In genomic region chr2:10900216-10901109, GRCh38 we compare ENCODE assay signal across 9 cellular contexts. TPM values are rescaled to one million over a fixed set of nuclear protein-coding genes. Genes with fewer than 3 reads are reported as not detected.
DNase-seq lines count a peak whose midpoint lies in the region; ATAC-seq and TF ChIP-seq lines count a peak whose summit lies in the region.
"Had no signal": no experiment of that assay in that cellular context is flagged by ENCODE, and none has a peak within 500 bp of the region (broad histone marks: within the 10 kb centered on the region; RNA-seq: fewer than 3 reads in every experiment).

No MANE protein-coding gene starts in this region.

- no peaks in the 10 kb centered on the region for H4K20me1 ChIP-seq in H9 (ENCODE audit: control insufficient read depth, insufficient read depth, insufficient read length)
- H4K20me1 ChIP-seq in PC-3 (ENCODE audit: low read length) = no peaks in the 10 kb centered on the region

- no peak overlapping the region for H3K18ac ChIP-seq in H9 (ENCODE audit: insufficient read length, low read depth, low read length)

- no peak overlapping the region for H2BK15ac ChIP-seq in H9 (ENCODE audit: low read depth, low read length)

- peaks cover 2 to 14% (median 9%) of the 10 kb centered on the region in 3 experiments; a peak in 6 of 7 replicates for H3K36me3 Mint-ChIP-seq in H9 (ENCODE audit: insufficient read depth in 1 of 3, low read depth in 3 of 3)

- H3K4me1 ChIP-seq in H9 (ENCODE audit: insufficient read depth, low read length) = no peaks in the 10 kb centered on the region
- H3K4me1 ChIP-seq in PC-3 (ENCODE audit: insufficient read depth, low read length) = peaks cover 15% of the 10 kb centered on the region
- no peaks in the 10 kb centered on the region for H3K4me1 ChIP-seq in uterus

- no peak overlapping the region for H2BK20ac ChIP-seq in H9 (ENCODE audit: low read depth, low read length, poor library complexity, severe bottlenecking)

- ATAC-seq in PC-3 = peak; percentile 83
- no peak for ATAC-seq in GM19467 (IDR thresholded peaks at IDR 0.05; ENCODE audit: unreplicated experiment)

- TF ChIP-seq POLR2A in uterus (IDR thresholded peaks at IDR 0.05) = no peak

- H2AFZ ChIP-seq in H9 (ENCODE audit: low read length) (no peak overlapping the region), PC-3 (ENCODE audit: low read length) (0 out of 2 replicates have a peak overlapping the region, but pooled peaks have one; percentile 18)

- H3F3A ChIP-seq in PC-3 (ENCODE audit: low read length, unreplicated experiment) = no peaks in the 10 kb centered on the region

- POLR2A ChIA-PET in PC-3 (lab: Charles Lee; ENCODE audit: unreplicated experiment) = no interaction called here

- no peaks in the 10 kb centered on the region for H3K79me1 ChIP-seq in H9 (ENCODE audit: insufficient read depth, low read depth, low read length, poor library complexity, severe bottlenecking)

- H3K23ac ChIP-seq in H9 (ENCODE audit: insufficient read length, low read depth, low read length) = no peak overlapping the region

- H2BK12ac ChIP-seq in H9 (ENCODE audit: insufficient read length, low read depth, low read length) = no peak overlapping the region

- H3K4me2 ChIP-seq in H9 (ENCODE audit: insufficient read depth, insufficient read length, low read length) = no peak overlapping the region
- H3K4me2 ChIP-seq in PC-3 (ENCODE audit: low read length) = peak overlapping the region; percentile 46; the same call in 1 of the 2 replicates

- H4K8ac ChIP-seq in H9 (replicated peaks; ENCODE audit: insufficient read length, low read depth, low read length) = no peak overlapping the region

- H3K79me2 ChIP-seq in H9 (ENCODE audit: insufficient read depth, low read length) = no peaks in the 10 kb centered on the region
- no peaks in the 10 kb centered on the region for H3K79me2 ChIP-seq in PC-3 (ENCODE audit: low read length)

- peaks cover 19 to 23% of the 10 kb centered on the region in 2 experiments for H3K9me3 Mint-ChIP-seq in H9

- no peaks in the 10 kb centered on the region for H3K9me3 ChIP-seq in H9 (ENCODE audit: control insufficient read depth, low read depth, low read length)
- H3K9me3 ChIP-seq in PC-3 (ENCODE audit: low read length) = no peaks in the 10 kb centered on the region
- no peaks in the 10 kb centered on the region for H3K9me3 ChIP-seq in uterus

- H2BK5ac ChIP-seq in H9 (ENCODE audit: insufficient read length, low read length) = no peak overlapping the region

- H3K4me3 ChIP-seq in PC-3 (ENCODE audit: low read length) (no peak overlapping the region), foreskin fibroblast (ENCODE audit: low read depth in 1 of 2, low read length in 2 of 2) (no peak overlapping the region), uterus (no peak overlapping the region)

- no peaks in the 10 kb centered on the region for H3K36me3 ChIP-seq in PC-3 (ENCODE audit: low read depth, low read length)
- H3K36me3 ChIP-seq in uterus = no peaks in the 10 kb centered on the region

- H3K27me3 ChIP-seq in H9 (ENCODE audit: insufficient read depth, low read length) (no peaks in the 10 kb centered on the region), PC-3 (ENCODE audit: low read length) (no peaks in the 10 kb centered on the region), uterus (no peaks in the 10 kb centered on the region)

- no peaks in the 10 kb centered on the region for H3K9me2 ChIP-seq in PC-3 (replicated peaks; ENCODE audit: low read length)

- no peak overlapping the region for H4K5ac ChIP-seq in H9 (ENCODE audit: insufficient read length, low read depth, low read length)

- DNase-seq in AML-193 (lab: John Stamatoyannopoulos, UW) (peak; percentile 70 to 72), H9 (no peak), PC-3 (peak; percentile 74), foreskin fibroblast (no peak), uterus (no peak), NCI-H1417 treated with DMSO at 0.1 percent for 48 hours (lab: John Stamatoyannopoulos, UW) (no peak), NK-92 (lab: John Stamatoyannopoulos, UW; ENCODE audit: unreplicated experiment) (no peak)

- no CpG with 5 or more reads among the region's 10 CpGs for WGBS in H9 (ENCODE audit: extremely low coverage, insufficient read length, low lambda C conversion rate)

- H2BK120ac ChIP-seq in H9 (ENCODE audit: low read depth, low read length, poor library complexity, severe bottlenecking) = no peak overlapping the region

- H3K27ac Mint-ChIP-seq in H9 = no peak overlapping the region

- intact Hi-C loops in PC-3 (cut with micrococcal nuclease) (loop anchor here (1.0 kb wide), 1 partner anchor 65 kb away; no protein-coding TSS in a partner anchor), uterus (cut with DNase I; ENCODE audit: low total_unique reads) (no loop called here)

- no peak overlapping the region for H3K56ac ChIP-seq in H9 (ENCODE audit: insufficient read length, low read depth, low read length)

- H3K4me3 Mint-ChIP-seq in H9 = no peak overlapping the region

- H2AK5ac ChIP-seq in H9 (ENCODE audit: insufficient read length, low read length) = no peak overlapping the region

- CTCF ChIA-PET in PC-3 (lab: Charles Lee) = interaction anchor here (0.5 to 2.0 kb wide), 5 partner anchors 10 to 69 kb away, joined by 5 to 11 read pairs (median 11); partner anchors contain the start of gene KCNF1

- no peaks in the 10 kb centered on the region for H3K23me2 ChIP-seq in H9 (ENCODE audit: insufficient read length, low read depth, low read length, poor library complexity, severe bottlenecking)

- H3K27ac ChIP-seq in H9 (ENCODE audit: insufficient read length, low read depth, low read length) (no peak overlapping the region), PC-3 (ENCODE audit: low read length) (peak overlapping the region; percentile 3; the same call in 1 of the 2 replicates), uterus (no peak overlapping the region)

- no peak overlapping the region for H3T11ph ChIP-seq in H9 (ENCODE audit: low read length)

- no peak overlapping the region for H3K9ac ChIP-seq in H9 (ENCODE audit: extremely low read depth, insufficient read length, low read length)
- H3K9ac ChIP-seq in PC-3 (ENCODE audit: low read length) = no peak overlapping the region

- no TSS peak for BruUV-seq in PC-3 (replicated peaks; lab: Mats Ljungman, UMichigan)

- no peak overlapping the region for H3K4ac ChIP-seq in H9 (ENCODE audit: low read depth, low read length)

- H4K91ac ChIP-seq in H9 (ENCODE audit: insufficient read length, low read depth, low read length) = no peak overlapping the region

- TF ChIP-seq CTCF in H9 (conservative IDR thresholded peaks at IDR 0.05) (peak; percentile 43; the same call in 2 of the 3 replicates), PC-3 (conservative IDR thresholded peaks at IDR 0.05; ENCODE audit: low read depth, low read length) (peak; percentile 72), foreskin fibroblast (IDR thresholded peaks at IDR 0.05; ENCODE audit: low read depth, low read length) (peak; percentile 11), uterus (IDR thresholded peaks at IDR 0.05) (no peak)

- peaks cover 3% of the 10 kb centered on the region for H3K27me3 Mint-ChIP-seq in H9 (ENCODE audit: low read depth)

- H3K4me1 Mint-ChIP-seq in H9 = peaks cover 10 to 13% of the 10 kb centered on the region in 2 experiments

- no peak overlapping the region; the same call in 1 of the 2 replicates for H3K14ac ChIP-seq in H9 (ENCODE audit: insufficient read depth, low read length)

RNA-seq across cellular contexts. Expression of gene KCNF1, which starts 11.3 kb away (rescaled TPM):
- total RNA-seq in H9 (2021) (3.2 and 4.8 TPM in 2 replicates), PC-3 (2014; rRNA removed) (1.3 and 1.8 TPM in 2 replicates), uterus (under 1 TPM in 1 of 4 donors, not detected in 3; 0.21 TPM)
- total RNA-seq: T-helper 2 cell treated with Interferon-gamma antibody and Interleukin-4, amounts not matched to agents 100 ng/mL and 5 ng/mL, for 36 hours had no signal

Comparison
In these comparisons a context has a peak if more than half of its experiments do, and no peak if none do; other contexts are left out.
1. DNase-seq: peak in AML-193 (2 of 2) and PC-3 (single experiment); none in H9 (single experiment), foreskin fibroblast (0 of 2), uterus (0 of 2), NCI-H1417 treated with DMSO at 0.1 percent for 48 hours (single experiment) and NK-92 (single experiment).
2. CTCF ChIP-seq: peak in H9 (single experiment), PC-3 (single experiment) and foreskin fibroblast (single experiment); none in uterus (0 of 4).